ENCODE assay signal across 9 cellular contexts in genomic region chr17:50956750-50957523, GRCh38.
A peak's percentile ranks its signal among the peaks of the same experiment; 100 is the strongest.
DNase-seq lines count a peak whose midpoint lies in the region; ATAC-seq, FAIRE-seq and TF ChIP-seq lines count a peak whose summit lies in the region.
"Had no signal": no experiment of that assay in that cellular context is flagged by ENCODE, and none has a peak within 500 bp of the region (broad histone marks: within the 10 kb centered on the region; RNA-seq: fewer than 3 reads in every experiment).

No MANE protein-coding gene starts in this region.

- peaks cover 0 to 2% of the 10 kb centered on the region in 2 donors for H3K27me3 Mint-ChIP-seq in natural killer cell treated with Interleukin-12 subunit alpha and Interleukin-12 subunit beta and Interleukin-15 and Interleukin-18, amount 100 ng/mL, for 72 hours

- no peak overlapping the region for H3K27ac Mint-ChIP-seq in natural killer cell treated with Interleukin-12 subunit alpha and Interleukin-12 subunit beta and Interleukin-15 and Interleukin-18, amount 100 ng/mL, for 72 hours

- no peaks in the 10 kb centered on the region for H3K27me3 ChIP-seq in stomach smooth muscle (ENCODE audit: control insufficient read depth in 1 of 2, insufficient read depth in 2 of 2, low read length in 2 of 2)

- peaks cover 5 to 11% of the 10 kb centered on the region in 2 donors for H3K36me3 ChIP-seq in stomach smooth muscle (ENCODE audit: control insufficient read depth in 2 of 2, insufficient read depth in 2 of 2, low read length in 2 of 2)

- H3K9me3 ChIP-seq in stomach smooth muscle (ENCODE audit: control insufficient read depth in 2 of 2, low read length in 2 of 2): no peaks in the 10 kb centered on the region

- DNase-seq in GDM1 (lab: John Stamatoyannopoulos, UW): peak; percentile 56
- peak; percentile 70 for DNase-seq in HT-29 (ENCODE audit: low spot score)
- DNase-seq in NOMO-1 (lab: John Stamatoyannopoulos, UW; ENCODE audit: unreplicated experiment in 2 of 2): peak; percentile 22 to 63
- DNase-seq in activated CD8-positive, alpha-beta memory T cell treated with anti-CD3 and anti-CD28 coated beads, Interleukin-2, amount 50 U/mL, for 4 hours: peak; percentile 67
- no peak for DNase-seq in epithelial cell of proximal tubule (ENCODE audit: low read depth)
- DNase-seq in natural killer cell treated with Interleukin-12 subunit alpha and Interleukin-12 subunit beta and Interleukin-15 and Interleukin-18, amount 100 ng/mL, for 72 hours (ENCODE audit: low spot score): no peak
- no peak for DNase-seq in RCC 7860 (ENCODE audit: low spot score)

- peak; percentile 77 to 78 for ATAC-seq in natural killer cell treated with Interleukin-12 subunit alpha and Interleukin-12 subunit beta and Interleukin-15 and Interleukin-18, amount 100 ng/mL, for 72 hours

- no peaks in the 10 kb centered on the region for H3K9me3 Mint-ChIP-seq in natural killer cell treated with Interleukin-12 subunit alpha and Interleukin-12 subunit beta and Interleukin-15 and Interleukin-18, amount 100 ng/mL, for 72 hours

- FAIRE-seq in RCC 7860 (lab: Jason Lieb, UNC): no peak

- H3K4me1 Mint-ChIP-seq in natural killer cell treated with Interleukin-12 subunit alpha and Interleukin-12 subunit beta and Interleukin-15 and Interleukin-18, amount 100 ng/mL, for 72 hours (ENCODE audit: low read depth in 2 of 2): peaks cover 0 to 4% of the 10 kb centered on the region in 2 donors

- H3K4me1 ChIP-seq in stomach smooth muscle (ENCODE audit: control insufficient read depth, insufficient read depth, low read length): peaks cover 33% of the 10 kb centered on the region

- no peak overlapping the region for H3K4me3 Mint-ChIP-seq in natural killer cell treated with Interleukin-12 subunit alpha and Interleukin-12 subunit beta and Interleukin-15 and Interleukin-18, amount 100 ng/mL, for 72 hours

- TF ChIP-seq CTCF in epithelial cell of proximal tubule (conservative IDR thresholded peaks at IDR 0.05; ENCODE audit: low read depth, low read length): peak; percentile 81

- no peak overlapping the region for H3K4me3 ChIP-seq in epithelial cell of proximal tubule (ENCODE audit: low read depth, low read length)
- peak overlapping the region in 1 of 2 donors; percentile 44 for H3K4me3 ChIP-seq in stomach smooth muscle (ENCODE audit: low read length in 2 of 2)

- no peaks in the 10 kb centered on the region for H3K36me3 Mint-ChIP-seq in natural killer cell treated with Interleukin-12 subunit alpha and Interleukin-12 subunit beta and Interleukin-15 and Interleukin-18, amount 100 ng/mL, for 72 hours

- H3K9ac ChIP-seq in stomach smooth muscle (ENCODE audit: low read length in 2 of 2): peak overlapping the region in 1 of 2 donors; percentile 38

- peak overlapping the region; percentile 62 for H3K27ac ChIP-seq in stomach smooth muscle (ENCODE audit: low read length)
- H3K27ac ChIP-seq: epithelial cell of prostate had no signal

Comparison
In these comparisons a context has a peak if more than half of its experiments do, and no peak if none do; other contexts are left out.
1. DNase-seq: peak in GDM1 (single experiment), HT-29 (single experiment), NOMO-1 (2 of 2) and activated CD8-positive, alpha-beta memory T cell treated with anti-CD3 and anti-CD28 coated beads, Interleukin-2, amount 50 U/mL, for 4 hours (single experiment); none in epithelial cell of proximal tubule (single experiment), natural killer cell treated with Interleukin-12 subunit alpha and Interleukin-12 subunit beta and Interleukin-15 and Interleukin-18, amount 100 ng/mL, for 72 hours (single experiment) and RCC 7860 (single experiment).